In the genomic region with DNA sequence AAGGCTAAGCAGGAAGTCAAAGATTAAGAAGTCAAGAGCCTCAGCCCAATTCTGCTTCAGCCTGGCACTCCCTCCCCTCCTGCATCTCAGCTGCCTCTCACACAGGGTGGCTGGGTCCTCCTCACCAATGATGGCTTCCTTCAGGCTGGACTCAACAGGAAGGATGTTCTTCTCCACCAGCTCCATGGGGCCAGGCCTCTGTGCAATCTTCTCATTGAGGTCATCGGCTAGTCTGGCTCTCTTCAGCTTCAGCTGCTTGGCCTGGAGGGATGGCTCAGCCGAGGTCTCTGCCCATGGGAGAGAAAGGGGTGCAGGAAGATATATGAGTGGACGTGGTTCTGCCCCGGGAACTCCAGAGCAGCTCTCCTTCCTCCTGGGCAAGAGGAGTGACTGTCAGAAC, we compare ENCODE assay signal across 19 cellular contexts. TPM values are rescaled to one million over a fixed set of nuclear protein-coding genes. Genes with fewer than 3 reads are reported as not detected.
DNase-seq lines count a peak whose midpoint lies in the region; ATAC-seq and TF ChIP-seq lines count a peak whose summit lies in the region.
"Had no signal": no experiment of that assay in that cellular context is flagged by ENCODE, and none has a peak within 500 bp of the region (broad histone marks: within the 10 kb centered on the region; RNA-seq: fewer than 3 reads in every experiment).

No MANE protein-coding gene starts in this region.

- no peak for TF ChIP-seq POLR2A in lower leg skin (IDR thresholded peaks at IDR 0.05)

- WGBS in lower leg skin, 2 donors: 86 to 91% methylated on average over 4 of the region's 4 CpGs

- peaks cover 4 to 19% of the 10 kb centered on the region in 2 donors for H3K36me3 Mint-ChIP-seq in activated naive CD4-positive, alpha-beta T cell treated with anti-CD3 and anti-CD28 coated beads, Interleukin-2, amount 50 U/mL, for 72 hours
- H3K36me3 Mint-ChIP-seq in activated B cell treated with CpG ODN at 0.5 μM for 24 hours (ENCODE audit: low read depth): peaks cover 84% of the 10 kb centered on the region
- peaks cover 63% of the 10 kb centered on the region for H3K36me3 Mint-ChIP-seq in effector memory CD8-positive, alpha-beta T cell (ENCODE audit: insufficient read depth)
- peaks cover 56 to 75% of the 10 kb centered on the region in 2 donors for H3K36me3 Mint-ChIP-seq in stimulated activated naive B cell treated with anti-CD40 and anti-IgM and Interleukin-4, amounts not matched to agents 10 μg/mL and 1 μg/mL and 100 μg/mL, for 72 hours

- intact Hi-C loops in activated B cell treated with CpG ODN at 0.5 μM for 24 hours (cut with micrococcal nuclease): no loop called here
- intact Hi-C loops in lower leg skin (cut with DNase I; ENCODE audit: low total_unique reads): loop anchor here (10.0 kb wide), 1 partner anchor 325 kb away; no protein-coding TSS in a partner anchor

- TF ChIP-seq CTCF in activated B cell treated with CpG ODN at 0.5 μM for 24 hours (IDR thresholded peaks at IDR 0.05) (no peak), lower leg skin (IDR thresholded peaks at IDR 0.05) (no peak)

- CTCF ChIA-PET in activated B cell treated with CpG ODN at 0.5 μM for 24 hours (lab: Charles Lee): no interaction called here

- H3K4me1 Mint-ChIP-seq in activated B cell treated with CpG ODN at 0.5 μM for 24 hours: peaks cover 43% of the 10 kb centered on the region
- H3K4me1 Mint-ChIP-seq in effector memory CD8-positive, alpha-beta T cell (ENCODE audit: low read depth in 2 of 2): peaks cover 13 to 29% of the 10 kb centered on the region in 2 donors
- H3K4me1 Mint-ChIP-seq in stimulated activated naive B cell treated with anti-CD40 and anti-IgM and Interleukin-4, amounts not matched to agents 10 μg/mL and 1 μg/mL and 100 μg/mL, for 72 hours: peaks cover 38 to 70% of the 10 kb centered on the region in 2 donors

- DNase-seq in activated naive CD4-positive, alpha-beta T cell treated with anti-CD3 and anti-CD28 coated beads, Interleukin-2, amount 50 U/mL, for 72 hours (ENCODE audit: low spot score in 2 of 2): no peak
- DNase-seq in activated naive CD4-positive, alpha-beta T cell treated with Interleukin-2 at 50 U/mL for 16 hours: no peak
- DNase-seq in activated B cell treated with CpG ODN at 0.5 μM for 24 hours (no peak), SHP77 treated with DMSO at 0.1 percent for 48 hours (lab: John Stamatoyannopoulos, UW) (no peak), lower leg skin (ENCODE audit: low spot score in 2 of 2) (no peak), GF-D8 (lab: John Stamatoyannopoulos, UW) (no peak)
- DNase-seq in effector memory CD8-positive, alpha-beta T cell: no peak
- DNase-seq in stimulated activated naive B cell treated with anti-CD40 and anti-IgM and Interleukin-4, amounts not matched to agents 10 μg/mL and 1 μg/mL and 100 μg/mL, for 72 hours: no peak
- DNase-seq: ACHN; activated naive CD8-positive, alpha-beta T cell treated with anti-CD3 and anti-CD28 coated beads, Interleukin-2, amount 10 ng/mL, durations not matched to agents 7 days and 5 days; C1 segment of cervical spinal cord; erythroblast; foreskin fibroblast; heart left ventricle; mammary epithelial cell; NCI-H1092; NCI-H187 treated with DMSO at 0.1 percent for 48 hours; NCI-H526; Peyer's patch had no signal

- POLR2A ChIA-PET in activated B cell treated with CpG ODN at 0.5 μM for 24 hours (lab: Charles Lee): no interaction called here

- no peaks in the 10 kb centered on the region for H3K27me3 Mint-ChIP-seq in activated B cell treated with CpG ODN at 0.5 μM for 24 hours
- no peaks in the 10 kb centered on the region for H3K27me3 Mint-ChIP-seq in effector memory CD8-positive, alpha-beta T cell
- H3K27me3 Mint-ChIP-seq in stimulated activated naive B cell treated with anti-CD40 and anti-IgM and Interleukin-4, amounts not matched to agents 10 μg/mL and 1 μg/mL and 100 μg/mL, for 72 hours: no peaks in the 10 kb centered on the region
- H3K27me3 Mint-ChIP-seq: activated naive CD8-positive, alpha-beta T cell treated with anti-CD3 and anti-CD28 coated beads, Interleukin-2, amount 10 ng/mL, durations not matched to agents 7 days and 5 days had no signal

- no peak overlapping the region for H3K4me3 Mint-ChIP-seq in activated B cell treated with CpG ODN at 0.5 μM for 24 hours
- no peak overlapping the region for H3K4me3 Mint-ChIP-seq in effector memory CD8-positive, alpha-beta T cell
- no peak overlapping the region for H3K4me3 Mint-ChIP-seq in stimulated activated naive B cell treated with anti-CD40 and anti-IgM and Interleukin-4, amounts not matched to agents 10 μg/mL and 1 μg/mL and 100 μg/mL, for 72 hours
- H3K4me3 Mint-ChIP-seq: activated naive CD8-positive, alpha-beta T cell treated with anti-CD3 and anti-CD28 coated beads, Interleukin-2, amount 10 ng/mL, durations not matched to agents 7 days and 5 days had no signal

- peak overlapping the region; percentile 22 to 83 for H3K27ac Mint-ChIP-seq in activated naive CD4-positive, alpha-beta T cell treated with anti-CD3 and anti-CD28 coated beads, Interleukin-2, amount 50 U/mL, for 72 hours
- H3K27ac Mint-ChIP-seq in activated B cell treated with CpG ODN at 0.5 μM for 24 hours: peak overlapping the region; percentile 18
- H3K27ac Mint-ChIP-seq in effector memory CD8-positive, alpha-beta T cell: peak overlapping the region; percentile 88 to 91
- peak overlapping the region; percentile 72 for H3K27ac Mint-ChIP-seq in stimulated activated naive B cell treated with anti-CD40 and anti-IgM and Interleukin-4, amounts not matched to agents 10 μg/mL and 1 μg/mL and 100 μg/mL, for 72 hours
- H3K27ac Mint-ChIP-seq: activated naive CD8-positive, alpha-beta T cell treated with anti-CD3 and anti-CD28 coated beads, Interleukin-2, amount 10 ng/mL, durations not matched to agents 7 days and 5 days had no signal

- no peaks in the 10 kb centered on the region for H3K9me3 Mint-ChIP-seq in activated naive CD4-positive, alpha-beta T cell treated with anti-CD3 and anti-CD28 coated beads, Interleukin-2, amount 50 U/mL, for 72 hours
- no peaks in the 10 kb centered on the region for H3K9me3 Mint-ChIP-seq in activated B cell treated with CpG ODN at 0.5 μM for 24 hours
- H3K9me3 Mint-ChIP-seq in effector memory CD8-positive, alpha-beta T cell: no peaks in the 10 kb centered on the region
- H3K9me3 Mint-ChIP-seq in stimulated activated naive B cell treated with anti-CD40 and anti-IgM and Interleukin-4, amounts not matched to agents 10 μg/mL and 1 μg/mL and 100 μg/mL, for 72 hours: no peaks in the 10 kb centered on the region
- H3K9me3 Mint-ChIP-seq: activated naive CD8-positive, alpha-beta T cell treated with anti-CD3 and anti-CD28 coated beads, Interleukin-2, amount 10 ng/mL, durations not matched to agents 7 days and 5 days had no signal

- H3K4me3 ChIP-seq in lower leg skin (ENCODE audit: low read depth, poor library complexity, severe bottlenecking): no peak overlapping the region
- H3K4me3 ChIP-seq: heart left ventricle, Peyer's patch had no signal

- no peak for ATAC-seq in activated naive CD4-positive, alpha-beta T cell treated with anti-CD3 and anti-CD28 coated beads, Interleukin-2, amount 50 U/mL, for 72 hours
- no peak for ATAC-seq in activated B cell treated with CpG ODN at 0.5 μM for 24 hours (ENCODE audit: low read depth)
- no peak for ATAC-seq in effector memory CD8-positive, alpha-beta T cell (replicated peaks)
- no peak for ATAC-seq in stimulated activated naive B cell treated with anti-CD40 and anti-IgM and Interleukin-4, amounts not matched to agents 10 μg/mL and 1 μg/mL and 100 μg/mL, for 72 hours (replicated peaks)
- ATAC-seq: heart left ventricle had no signal

RNA-seq across cellular contexts. Expression of gene SGSM3, which starts 59.1 kb away (rescaled TPM):
- total RNA-seq in activated naive CD4-positive, alpha-beta T cell treated with anti-CD3 and anti-CD28 coated beads, Interleukin-2, amount 50 U/mL, for 72 hours: 10 to 100 TPM; 31.8 to 50.2 TPM
- total RNA-seq in activated B cell treated with CpG ODN at 0.5 μM for 24 hours (111 and 123 TPM in 2 replicates), lower leg skin (10 to 100 TPM; 42.7 to 67.9 (median 57.7) TPM)

Comparison
In these comparisons a context has a peak if more than half of its experiments do, and no peak if none do; other contexts are left out.
1. H3K27ac Mint-ChIP-seq: peak in every context shown above with its lines; median percentile 90 in effector memory CD8-positive, alpha-beta T cell; 72 in stimulated activated naive B cell treated with anti-CD40 and anti-IgM and Interleukin-4, amounts not matched to agents 10 μg/mL and 1 μg/mL and 100 μg/mL, for 72 hours; 52 in activated naive CD4-positive, alpha-beta T cell treated with anti-CD3 and anti-CD28 coated beads, Interleukin-2, amount 50 U/mL, for 72 hours; 18 in activated B cell treated with CpG ODN at 0.5 μM for 24 hours.